Comparison of ENCODE assay signal across 14 cellular contexts in genomic region chr14:100405752-100406455, GRCh38. TPM values are rescaled to one million over a fixed set of nuclear protein-coding genes. Genes with fewer than 3 reads are reported as not detected.
DNase-seq lines count a peak whose midpoint lies in the region; ATAC-seq and TF ChIP-seq lines count a peak whose summit lies in the region.
"Had no signal": no experiment of that assay in that cellular context is flagged by ENCODE, and none has a peak within 500 bp of the region (broad histone marks: within the 10 kb centered on the region; RNA-seq: fewer than 3 reads in every experiment).

No MANE protein-coding gene starts in this region.

- H3K27me3 ChIP-seq in HCT116 (ENCODE audit: insufficient read depth, low read length) (no peaks in the 10 kb centered on the region), breast epithelium (no peaks in the 10 kb centered on the region)
- H3K27me3 ChIP-seq: cardiac muscle cell, testis had no signal

- TF ChIP-seq CTCF in HCT116 (IDR thresholded peaks at IDR 0.05 in 2 of 3, conservative IDR thresholded peaks at IDR 0.05 in 1 of 3; ENCODE audit: borderline replicate concordance in 1 of 3, insufficient read depth in 1 of 3, low read depth in 2 of 3, low read length in 2 of 3) (no peak), breast epithelium (IDR thresholded peaks at IDR 0.05) (no peak)

- RAD21 ChIA-PET in HCT116 (lab: Charles Lee; ENCODE audit: low non-redundant PET in 1 of 2, low total read pairs in 2 of 2, uncharacterized antibody in 2 of 2, unreplicated experiment in 2 of 2), result no interaction called here

- BruUV-seq in HCT116 (replicated peaks; lab: Mats Ljungman, UMichigan), result no TSS peak

- H3K4me1 Mint-ChIP-seq in natural killer cell treated with Interleukin-12 subunit alpha and Interleukin-12 subunit beta and Interleukin-15 and Interleukin-18, amount 100 ng/mL, for 72 hours (ENCODE audit: low read depth in 2 of 2), result peaks cover 50 to 74% of the 10 kb centered on the region in 2 donors

- no peaks in the 10 kb centered on the region for H3K9me3 Mint-ChIP-seq in natural killer cell treated with Interleukin-12 subunit alpha and Interleukin-12 subunit beta and Interleukin-15 and Interleukin-18, amount 100 ng/mL, for 72 hours

- no peaks in the 10 kb centered on the region for H3K36me3 ChIP-seq in HCT116 (ENCODE audit: control insufficient read depth in 1 of 2, insufficient read depth in 2 of 2, low read length in 2 of 2)
- H3K36me3 ChIP-seq in breast epithelium, result no peaks in the 10 kb centered on the region
- H3K36me3 ChIP-seq: cardiac muscle cell had no signal

- no peaks in the 10 kb centered on the region for H3K79me2 ChIP-seq in HCT116 (ENCODE audit: insufficient read depth, low read length)

- no peak overlapping the region; the same call in 1 of the 2 replicates for H3K27ac ChIP-seq in HCT116 (ENCODE audit: low read depth, low read length)
- peak overlapping the region; percentile 40 to 56 for H3K27ac ChIP-seq in breast epithelium
- H3K27ac ChIP-seq: cardiac muscle cell, testis had no signal

- H3K27me3 Mint-ChIP-seq in natural killer cell treated with Interleukin-12 subunit alpha and Interleukin-12 subunit beta and Interleukin-15 and Interleukin-18, amount 100 ng/mL, for 72 hours, result peaks cover 0 to 4% of the 10 kb centered on the region in 2 donors

- H3K9me3 ChIP-seq in HCT116 (ENCODE audit: control insufficient read depth in 1 of 2, insufficient read depth in 1 of 2, low read depth in 1 of 2, low read length in 2 of 2) (no peaks in the 10 kb centered on the region), breast epithelium (no peaks in the 10 kb centered on the region)
- H3K9me3 ChIP-seq: testis had no signal

- no peak for ATAC-seq in HCT116
- ATAC-seq in natural killer cell treated with Interleukin-12 subunit alpha and Interleukin-12 subunit beta and Interleukin-15 and Interleukin-18, amount 100 ng/mL, for 72 hours, result no peak

- peak overlapping the region; percentile 46 to 83 for H3K27ac Mint-ChIP-seq in natural killer cell treated with Interleukin-12 subunit alpha and Interleukin-12 subunit beta and Interleukin-15 and Interleukin-18, amount 100 ng/mL, for 72 hours

- no peaks in the 10 kb centered on the region for H4K20me1 ChIP-seq in HCT116 (ENCODE audit: insufficient read depth)

- H3K9ac ChIP-seq in HCT116 (ENCODE audit: low read length), result peak overlapping the region; percentile 38

- TF ChIP-seq POLR2A in HCT116 (IDR thresholded peaks at IDR 0.05; ENCODE audit: borderline replicate concordance, extremely low read depth, insufficient read depth, insufficient read length), result no peak
- no peak for TF ChIP-seq POLR2A in breast epithelium (IDR thresholded peaks at IDR 0.05)

- H2AFZ ChIP-seq in HCT116 (ENCODE audit: low read depth, low read length, poor library complexity, severe bottlenecking), result no peak overlapping the region

- H3K4me2 ChIP-seq in HCT116 (ENCODE audit: low read length), result peak overlapping the region; percentile 75

- peak; percentile 26 for DNase-seq in NCI-H2029 (lab: John Stamatoyannopoulos, UW)
- no peak for DNase-seq in NCI-H2029 treated with DMSO at 0.1 percent for 48 hours (lab: John Stamatoyannopoulos, UW)
- no peak for DNase-seq in HCT116 (ENCODE audit: low read depth, low spot score)
- no peak for DNase-seq in breast epithelium (ENCODE audit: low spot score in 2 of 2)
- no peak for DNase-seq in natural killer cell treated with Interleukin-12 subunit alpha and Interleukin-12 subunit beta and Interleukin-15 and Interleukin-18, amount 100 ng/mL, for 72 hours (ENCODE audit: low spot score)
- no peak for DNase-seq in SIG-M5 treated with dmso at 0.1 percent for 504 hours (lab: John Stamatoyannopoulos, UW; ENCODE audit: unreplicated experiment)
- no peak for DNase-seq in Kasumi-1 (lab: John Stamatoyannopoulos, UW)
- DNase-seq in T-helper 9 cell, result no peak
- DNase-seq: 8988T, glutamatergic neuron, kidney glomerular epithelial cell, NCI-H1930, testis had no signal

- CTCF ChIA-PET in HCT116 (lab: Charles Lee), result no interaction called here

- no peak for TF ChIP-seq RAD21 in HCT116 (IDR thresholded peaks at IDR 0.05; ENCODE audit: low read depth)

- H3K4me3 ChIP-seq in HCT116 (replicated peaks in 1 of 2; ENCODE audit: low read depth in 1 of 2, low read length in 2 of 2) (no peak overlapping the region), breast epithelium (no peak overlapping the region)
- H3K4me3 ChIP-seq: cardiac muscle cell, testis had no signal

- peak overlapping the region; percentile 76 for H3K4me3 Mint-ChIP-seq in natural killer cell treated with Interleukin-12 subunit alpha and Interleukin-12 subunit beta and Interleukin-15 and Interleukin-18, amount 100 ng/mL, for 72 hours

- POLR2A ChIA-PET in HCT116 (lab: Charles Lee), result no interaction called here

- intact Hi-C loops in HCT116 (cut with micrococcal nuclease) (no loop called here), breast epithelium (cut with DNase I; ENCODE audit: low total_unique reads) (no loop called here)

- no peaks in the 10 kb centered on the region for H3K36me3 Mint-ChIP-seq in natural killer cell treated with Interleukin-12 subunit alpha and Interleukin-12 subunit beta and Interleukin-15 and Interleukin-18, amount 100 ng/mL, for 72 hours

- no peaks in the 10 kb centered on the region for H3K9me2 ChIP-seq in HCT116 (ENCODE audit: insufficient read depth)

- peaks cover 31 to 43% of the 10 kb centered on the region in 2 experiments for H3K4me1 ChIP-seq in HCT116 (ENCODE audit: control insufficient read depth in 1 of 2, insufficient read depth in 2 of 2, low read length in 2 of 2)
- peaks cover 0 to 8% of the 10 kb centered on the region in 2 donors for H3K4me1 ChIP-seq in breast epithelium

TF ChIP-seq in HCT116, 20 proteins besides CTCF, POLR2A, EP300 and RAD21:
- TF ChIP-seq POLR2AphosphoS5 (IDR thresholded peaks at IDR 0.05; ENCODE audit: low read depth, low read length), result no peak
- no peak for TF ChIP-seq CBX3 (IDR thresholded peaks at IDR 0.05; ENCODE audit: low read depth)
- no peak for TF ChIP-seq ATF3 (IDR thresholded peaks at IDR 0.05)
- no peak for TF ChIP-seq REST (IDR thresholded peaks at IDR 0.05; ENCODE audit: low read depth)
- TF ChIP-seq EGR1 (IDR thresholded peaks at IDR 0.05; ENCODE audit: low read depth), result no peak
- TF ChIP-seq ZNF274 (IDR thresholded peaks at IDR 0.05; ENCODE audit: low read depth, low read length), result no peak
- no peak for TF ChIP-seq ZFX (IDR thresholded peaks at IDR 0.05)
TF ChIP-seq in HCT116: peak in this region for 0.

RNA-seq across cellular contexts. Expression of gene WDR25, which starts 29.6 kb away (rescaled TPM):
- 6.6 TPM for total RNA-seq in HCT116 (2021; ENCODE audit: unreplicated experiment)
- 7.1 and 8.3 TPM in 2 replicates for polyA plus RNA-seq in HCT116 (2012)
- total RNA-seq in breast epithelium, result 10 to 100 TPM in 2 of 3 donors, 1 to 10 TPM in 1; 8.0 to 14.2 (median 12.5) TPM
- total RNA-seq in natural killer cell treated with Interleukin-12 subunit alpha and Interleukin-12 subunit beta and Interleukin-15 and Interleukin-18, amount 100 ng/mL, for 72 hours, result 1 to 10 TPM; 6.4 to 7.0 TPM
